ENCODE assay signal across 19 cellular contexts in the genomic region with DNA sequence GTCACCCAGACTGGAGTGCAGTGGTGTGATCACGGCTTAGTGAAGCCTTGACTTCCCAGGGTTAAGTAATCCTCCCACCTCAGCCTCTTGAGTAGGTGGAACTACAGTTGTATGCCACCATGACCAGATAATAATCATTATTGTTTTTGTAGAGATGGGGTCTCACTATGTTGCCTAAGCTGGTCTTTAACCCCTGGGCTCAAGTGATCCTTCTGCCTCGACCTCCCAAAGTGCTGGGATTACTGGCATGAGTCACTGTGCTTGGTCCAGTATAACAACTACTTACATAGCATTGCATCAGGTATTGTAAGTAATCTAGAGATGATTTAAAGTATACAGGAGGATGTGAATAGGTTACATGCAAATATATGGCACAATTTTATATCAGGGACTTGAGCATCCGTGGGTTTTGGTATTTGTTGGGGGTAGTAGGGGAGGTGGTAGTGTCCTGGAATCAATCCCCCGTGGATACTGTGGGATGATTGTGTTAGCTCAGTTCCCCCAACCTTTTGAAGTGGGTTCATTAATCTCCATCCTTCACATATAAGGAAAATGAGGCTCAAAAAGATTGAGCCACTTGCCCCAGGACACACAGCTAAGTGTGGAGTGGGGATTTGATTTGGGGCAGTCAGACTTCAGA.
DNase-seq lines count a peak whose midpoint lies in the region; ATAC-seq, FAIRE-seq and TF ChIP-seq lines count a peak whose summit lies in the region.
"Had no signal": no experiment of that assay in that cellular context is flagged by ENCODE, and none has a peak within 500 bp of the region (broad histone marks: within the 10 kb centered on the region; RNA-seq: fewer than 3 reads in every experiment).

No MANE protein-coding gene starts in this region.

- H3K4me2 ChIP-seq in A549, result no peak overlapping the region

- no peak for TF ChIP-seq RAD21 in A549 (conservative IDR thresholded peaks at IDR 0.05 in 1 of 2, IDR thresholded peaks at IDR 0.05 in 1 of 2)

- H3K27ac ChIP-seq in A549 (peak overlapping the region; percentile 7 to 26; a peak in 2 of 6 replicates), HEK293 (ENCODE audit: extremely low read depth, low read depth, low read length) (no peak overlapping the region), Panc1 (ENCODE audit: low read length) (peak overlapping the region; percentile 12; the same call in 1 of the 2 replicates), transverse colon (no peak overlapping the region)

- CTCF ChIA-PET in A549 (lab: Yijun Ruan, JAX), result no interaction called here
- CTCF ChIA-PET in HEK293 (lab: Yijun Ruan, JAX), result interaction anchor here (0.6 to 0.7 kb wide), 2 partner anchors 181 to 213 kb away, joined by 3 read pairs; no protein-coding TSS in a partner anchor
- CTCF ChIA-PET in Panc1 (lab: Charles Lee), result interaction anchor here (1.2 kb wide), 1 partner anchor 368 kb away, joined by 3 read pairs; no protein-coding TSS in a partner anchor
- CTCF ChIA-PET in T-cell (lab: Charles Lee), result no interaction called here

- H3K27me3 ChIP-seq in Panc1 (ENCODE audit: control insufficient read depth, insufficient read depth, low read length) (no peaks in the 10 kb centered on the region), transverse colon (no peaks in the 10 kb centered on the region)
- H3K27me3 ChIP-seq: BE2C had no signal

- POLR2A ChIA-PET in A549 (lab: Yijun Ruan, JAX) (no interaction called here), HEK293 (lab: Yijun Ruan, JAX) (interaction anchor here (0.7 kb wide), 1 partner anchor 12 kb away, joined by 3 read pairs; no protein-coding TSS in a partner anchor), Panc1 (lab: Charles Lee) (no interaction called here), T-cell (lab: Charles Lee) (no interaction called here)

- H3K4me1 Mint-ChIP-seq in T-cell, result no peaks in the 10 kb centered on the region

- TF ChIP-seq EP300 in A549 (IDR thresholded peaks at IDR 0.05), result no peak
- TF ChIP-seq EP300 in transverse colon (IDR thresholded peaks at IDR 0.05; ENCODE audit: low read depth), result no peak

- H3K9me3 Mint-ChIP-seq in T-cell, result no peaks in the 10 kb centered on the region

- no peak for TF ChIP-seq CTCF in A549 (IDR thresholded peaks at IDR 0.05)
- TF ChIP-seq CTCF in HEK293 (tag by site-specific recombination; IDR thresholded peaks at IDR 0.05), result no peak
- no peak for TF ChIP-seq CTCF in Panc1 (IDR thresholded peaks at IDR 0.05)
- no peak for TF ChIP-seq CTCF in transverse colon (IDR thresholded peaks at IDR 0.05)

- no TSS peak for BruUV-seq in Panc1 (replicated peaks; lab: Mats Ljungman, UMichigan)

- no peak for TF ChIP-seq POLR2A in A549 (IDR thresholded peaks at IDR 0.05; ENCODE audit: low read length)
- TF ChIP-seq POLR2A in transverse colon (IDR thresholded peaks at IDR 0.05), result no peak

- intact Hi-C loops in Panc1 (cut with micrococcal nuclease; ENCODE audit: unreplicated experiment) (no loop called here), transverse colon (cut with DNase I; ENCODE audit: low total_unique reads) (no loop called here)

- no peak overlapping the region for H3K4me3 Mint-ChIP-seq in T-cell

- DNase-seq in A549 (ENCODE audit: low read depth in 1 of 2, low spot score in 1 of 2) (no peak), Panc1 (ENCODE audit: low read depth, low spot score) (no peak), T-cell (no peak), transverse colon (no peak)
- DNase-seq: BE2C, DMS79, Kasumi-1, MM.1S, NCI-H1092 treated with DMSO at 0.1 percent for 48 hours, NCI-H2081, NCI-H2171, NCI-H345, NCI-H524 treated with DMSO at 0.1 percent for 48 hours, NCI-H82, Right ventricle myocardium superior had no signal

- no peaks in the 10 kb centered on the region for H3K9me3 ChIP-seq in A549
- H3K9me3 ChIP-seq in HEK293 (ENCODE audit: control insufficient read depth, insufficient read depth, low read depth, low read length), result no peaks in the 10 kb centered on the region
- H3K9me3 ChIP-seq in Panc1 (ENCODE audit: control insufficient read depth, insufficient read depth, low read depth, low read length), result no peaks in the 10 kb centered on the region
- H3K9me3 ChIP-seq in transverse colon, result no peaks in the 10 kb centered on the region
- H3K9me3 ChIP-seq: BE2C had no signal

- WGBS in A549 (ENCODE audit: missing lambda C conversion rate), result 13% methylated on average over 4 of the region's 4 CpGs
- 67 to 75% methylated on average over 3 to 4 of the region's 4 CpGs for WGBS in transverse colon (ENCODE audit: low coverage in 1 of 2), 2 donors

- no peak overlapping the region for H3K4me3 ChIP-seq in A549
- H3K4me3 ChIP-seq in HEK293 (ENCODE audit: low read depth, low read length), result no peak overlapping the region
- no peak overlapping the region for H3K4me3 ChIP-seq in Panc1 (ENCODE audit: low read depth in 2 of 2, low read length in 2 of 2)
- no peak overlapping the region for H3K4me3 ChIP-seq in transverse colon

- in situ Hi-C loops in Panc1 (cut with HindIII; ENCODE audit: low pct_unique_long_range_greater_than_20kb, low sequenced_read_pairs) (no loop called here), transverse colon (cut with MboI; ENCODE audit: low pct_ligation_motif_present in 1 of 4, low pct_unique_long_range_greater_than_20kb in 1 of 4, low sequenced_read_pairs in 3 of 4) (no loop called here)

- no peaks in the 10 kb centered on the region for H3K4me1 ChIP-seq in A549
- H3K4me1 ChIP-seq in HEK293 (ENCODE audit: control insufficient read depth, insufficient read depth, low read length), result no peaks in the 10 kb centered on the region
- H3K4me1 ChIP-seq in Panc1 (ENCODE audit: control insufficient read depth, insufficient read depth, low read length), result no peaks in the 10 kb centered on the region
- H3K4me1 ChIP-seq in transverse colon, result peaks cover 0 to 7% (median 0%) of the 10 kb centered on the region in 4 donors
- H3K4me1 ChIP-seq: BE2C had no signal

- no peaks in the 10 kb centered on the region for H3K36me3 Mint-ChIP-seq in T-cell

- H3K36me3 ChIP-seq in HEK293 (ENCODE audit: control insufficient read depth in 2 of 2, insufficient read depth in 1 of 2, low read length in 2 of 2), result no peaks in the 10 kb centered on the region
- H3K36me3 ChIP-seq in Panc1 (ENCODE audit: control insufficient read depth, insufficient read depth, low read length), result no peaks in the 10 kb centered on the region
- no peaks in the 10 kb centered on the region for H3K36me3 ChIP-seq in transverse colon
- H3K36me3 ChIP-seq: BE2C had no signal

- ATAC-seq in A549 (no peak), Panc1 (no peak), esophagus mucosa (peak; percentile 82), T-cell (replicated peaks in 1 of 4) (no peak), GM18873 (IDR thresholded peaks at IDR 0.05; ENCODE audit: low FRiP score, unreplicated experiment) (no peak)

- H3K27me3 Mint-ChIP-seq in T-cell, result no peaks in the 10 kb centered on the region

- no peak overlapping the region for H3K27ac Mint-ChIP-seq in T-cell

- FAIRE-seq in A549 (lab: Jason Lieb, UNC), result no peak
- FAIRE-seq: H1 had no signal

TF ChIP-seq in A549, 52 proteins besides CTCF, POLR2A, EP300 and RAD21:
- TF ChIP-seq CBX8 (IDR thresholded peaks at IDR 0.05) (no peak), NR3C1 (IDR thresholded peaks at IDR 0.05) (no peak), GATA3 (IDR thresholded peaks at IDR 0.05; ENCODE audit: borderline replicate concordance) (no peak)

TF ChIP-seq in HEK293, 187 proteins besides CTCF, POLR2A, EP300 and RAD21 (continues in another document):
- TF ChIP-seq, protein P1, sequence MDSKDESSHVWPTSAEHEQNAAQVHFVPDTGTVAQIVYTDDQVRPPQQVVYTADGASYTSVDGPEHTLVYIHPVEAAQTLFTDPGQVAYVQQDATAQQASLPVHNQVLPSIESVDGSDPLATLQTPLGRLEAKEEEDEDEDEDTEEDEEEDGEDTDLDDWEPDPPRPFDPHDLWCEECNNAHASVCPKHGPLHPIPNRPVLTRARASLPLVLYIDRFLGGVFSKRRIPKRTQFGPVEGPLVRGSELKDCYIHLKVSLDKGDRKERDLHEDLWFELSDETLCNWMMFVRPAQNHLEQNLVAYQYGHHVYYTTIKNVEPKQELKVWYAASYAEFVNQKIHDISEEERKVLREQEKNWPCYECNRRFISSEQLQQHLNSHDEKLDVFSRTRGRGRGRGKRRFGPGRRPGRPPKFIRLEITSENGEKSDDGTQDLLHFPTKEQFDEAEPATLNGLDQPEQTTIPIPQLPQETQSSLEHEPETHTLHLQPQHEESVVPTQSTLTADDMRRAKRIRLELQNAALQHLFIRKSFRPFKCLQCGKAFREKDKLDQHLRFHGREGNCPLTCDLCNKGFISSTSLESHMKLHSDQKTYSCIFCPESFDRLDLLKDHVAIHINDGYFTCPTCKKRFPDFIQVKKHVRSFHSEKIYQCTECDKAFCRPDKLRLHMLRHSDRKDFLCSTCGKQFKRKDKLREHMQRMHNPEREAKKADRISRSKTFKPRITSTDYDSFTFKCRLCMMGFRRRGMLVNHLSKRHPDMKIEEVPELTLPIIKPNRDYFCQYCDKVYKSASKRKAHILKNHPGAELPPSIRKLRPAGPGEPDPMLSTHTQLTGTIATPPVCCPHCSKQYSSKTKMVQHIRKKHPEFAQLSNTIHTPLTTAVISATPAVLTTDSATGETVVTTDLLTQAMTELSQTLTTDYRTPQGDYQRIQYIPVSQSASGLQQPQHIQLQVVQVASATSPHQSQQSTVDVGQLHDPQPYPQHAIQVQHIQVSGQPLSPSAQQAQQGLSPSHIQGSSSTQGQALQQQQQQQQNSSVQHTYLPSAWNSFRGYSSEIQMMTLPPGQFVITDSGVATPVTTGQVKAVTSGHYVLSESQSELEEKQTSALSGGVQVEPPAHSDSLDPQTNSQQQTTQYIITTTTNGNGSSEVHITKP (tag by site-specific recombination; IDR thresholded peaks at IDR 0.05), result peak; percentile 66
- peak; percentile 68 for TF ChIP-seq ZIC2 (tag by site-specific recombination; IDR thresholded peaks at IDR 0.05)
- TF ChIP-seq KLF1 (tag by site-specific recombination; IDR thresholded peaks at IDR 0.05), result no peak
- TF ChIP-seq, protein P2, sequence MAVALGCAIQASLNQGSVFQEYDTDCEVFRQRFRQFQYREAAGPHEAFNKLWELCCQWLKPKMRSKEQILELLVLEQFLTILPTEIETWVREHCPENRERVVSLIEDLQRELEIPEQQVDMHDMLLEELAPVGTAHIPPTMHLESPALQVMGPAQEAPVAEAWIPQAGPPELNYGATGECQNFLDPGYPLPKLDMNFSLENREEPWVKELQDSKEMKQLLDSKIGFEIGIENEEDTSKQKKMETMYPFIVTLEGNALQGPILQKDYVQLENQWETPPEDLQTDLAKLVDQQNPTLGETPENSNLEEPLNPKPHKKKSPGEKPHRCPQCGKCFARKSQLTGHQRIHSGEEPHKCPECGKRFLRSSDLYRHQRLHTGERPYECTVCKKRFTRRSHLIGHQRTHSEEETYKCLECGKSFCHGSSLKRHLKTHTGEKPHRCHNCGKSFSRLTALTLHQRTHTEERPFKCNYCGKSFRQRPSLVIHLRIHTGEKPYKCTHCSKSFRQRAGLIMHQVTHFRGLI (tag by site-specific recombination; IDR thresholded peaks at IDR 0.05), result no peak
- no peak for TF ChIP-seq GLI4 (tag by site-specific recombination; IDR thresholded peaks at IDR 0.05)

Comparison
In these comparisons a context has a peak if more than half of its experiments do, and no peak if none do; other contexts are left out.
1. H3K27ac ChIP-seq: peak in A549 (2 of 2) and Panc1 (single experiment); none in HEK293 (single experiment) and transverse colon (0 of 4).
2. CTCF ChIA-PET loops: an anchor here in HEK293 (0.6 to 0.7 kb wide) and Panc1 (1.2 kb wide); none called in A549 and T-cell.